Comparison of ENCODE assay signal across 10 cellular contexts in the genomic region with DNA sequence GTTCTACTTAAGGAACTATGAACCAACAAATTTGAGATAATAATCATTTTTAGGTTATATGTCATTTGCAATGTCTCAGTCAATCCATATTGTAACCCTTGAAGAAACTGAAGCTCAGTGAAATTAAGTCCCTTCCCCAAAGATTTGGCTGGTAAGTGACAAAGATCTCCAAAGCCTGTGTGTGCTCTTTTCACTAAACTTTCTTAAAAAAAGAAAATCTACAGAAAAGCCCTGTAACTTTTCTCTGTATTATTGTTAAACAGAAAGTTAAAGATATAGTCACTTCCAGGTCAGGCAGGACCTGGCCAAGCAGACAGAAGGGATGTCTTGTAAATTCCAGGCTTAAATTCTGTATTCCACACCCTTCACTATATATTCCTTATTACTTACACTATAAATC. TPM values are rescaled to one million over a fixed set of nuclear protein-coding genes. Genes with fewer than 3 reads are reported as not detected.
DNase-seq lines count a peak whose midpoint lies in the region; ATAC-seq, FAIRE-seq and TF ChIP-seq lines count a peak whose summit lies in the region.
"Had no signal": no experiment of that assay in that cellular context is flagged by ENCODE, and none has a peak within 500 bp of the region (broad histone marks: within the 10 kb centered on the region; RNA-seq: fewer than 3 reads in every experiment).

No MANE protein-coding gene starts in this region.

- H3K9me1 ChIP-seq in IMR-90 (ENCODE audit: insufficient read depth, low read length), result peaks cover 12% of the 10 kb centered on the region; the same call in 1 of the 2 replicates

- H3K4me1 Mint-ChIP-seq in naive thymus-derived CD8-positive, alpha-beta T cell, result peaks cover 38 to 81% (median 75%) of the 10 kb centered on the region in 4 donors

- dilution Hi-C loops in IMR-90 (cut with HindIII; ENCODE audit: low sequenced_read_pairs, unreplicated experiment), result no loop called here

- H3K4me2 ChIP-seq in IMR-90 (ENCODE audit: low read depth, low read length), result peak overlapping the region; percentile 99

- peak overlapping the region; percentile 88 to 99 (median 94) for H3K4me3 Mint-ChIP-seq in naive thymus-derived CD8-positive, alpha-beta T cell

- TF ChIP-seq POLR2A in IMR-90 (IDR thresholded peaks at IDR 0.05; ENCODE audit: low read depth, low read length), result no peak
- TF ChIP-seq POLR2A in GM12892 (IDR thresholded peaks at IDR 0.05; ENCODE audit: low read depth, low read length), result no peak

- H4K8ac ChIP-seq in IMR-90 (ENCODE audit: low read depth in 2 of 2, low read length in 2 of 2), result no peak overlapping the region; a peak in 1 of 4 replicates

- peak overlapping the region; percentile 28; the same call in 1 of the 2 replicates for H3K14ac ChIP-seq in IMR-90 (replicated peaks; ENCODE audit: low read depth, low read length)

- no peak for TF ChIP-seq CTCF in A673 (conservative IDR thresholded peaks at IDR 0.05; ENCODE audit: low read depth, low read length)
- no peak for TF ChIP-seq CTCF in IMR-90 (conservative IDR thresholded peaks at IDR 0.05; ENCODE audit: low read depth, low read length)
- no peak for TF ChIP-seq CTCF in choroid plexus epithelial cell (conservative IDR thresholded peaks at IDR 0.05; ENCODE audit: low read depth, low read length)

- no peak overlapping the region for H2BK20ac ChIP-seq in IMR-90 (ENCODE audit: low read depth, low read length)

- CTCF ChIA-PET in A673 (lab: Charles Lee), result no interaction called here
- CTCF ChIA-PET in IMR-90 (lab: Yijun Ruan, JAX), result no interaction called here

- H3K18ac ChIP-seq in IMR-90 (ENCODE audit: low read depth, low read length), result no peak overlapping the region

- no peak overlapping the region for H2AK9ac ChIP-seq in IMR-90 (replicated peaks; ENCODE audit: low read depth, low read length, poor library complexity)

- no peaks in the 10 kb centered on the region for H3K9me3 ChIP-seq in A673 (ENCODE audit: low read depth, low read length, poor library complexity, severe bottlenecking)
- H3K9me3 ChIP-seq in IMR-90 (ENCODE audit: control insufficient read depth, insufficient read depth, low read length), result no peaks in the 10 kb centered on the region

- no peak overlapping the region for H3K56ac ChIP-seq in IMR-90 (ENCODE audit: extremely low read depth, insufficient read depth, low read length)

- in situ Hi-C loops in IMR-90 (cut with MboI; ENCODE audit: low sequenced_read_pairs), result no loop called here

- no peak overlapping the region for H2BK120ac ChIP-seq in IMR-90 (ENCODE audit: low read depth, low read length)

- no peak for ATAC-seq in IMR-90 (ENCODE audit: low read depth)
- ATAC-seq in naive thymus-derived CD8-positive, alpha-beta T cell, result no peak
- ATAC-seq in HG02981 (IDR thresholded peaks at IDR 0.05; ENCODE audit: unreplicated experiment), result no peak

- peak overlapping the region; percentile 42; the same call in 1 of the 2 replicates for H3K23ac ChIP-seq in IMR-90 (ENCODE audit: low read depth, low read length)

- no peaks in the 10 kb centered on the region for H3K9me3 Mint-ChIP-seq in naive thymus-derived CD8-positive, alpha-beta T cell

- intact Hi-C loops in A673 (cut with micrococcal nuclease; ENCODE audit: unreplicated experiment), result loop anchor here (5.0 kb wide), 1 partner anchor 99 kb away; a partner anchor contains a TSS
- intact Hi-C loops in IMR-90 (cut with micrococcal nuclease), result loop anchor here (2.0 to 10.0 kb wide), 3 partner anchors 30 to 99 kb away; a partner anchor contains a TSS

- H4K20me1 ChIP-seq in IMR-90 (ENCODE audit: insufficient read depth, low read length), result peaks cover 19% of the 10 kb centered on the region; the same call in 1 of the 2 replicates

- peaks cover 21 to 66% of the 10 kb centered on the region in 2 experiments for H3K79me1 ChIP-seq in IMR-90 (ENCODE audit: low read depth in 1 of 2, low read length in 2 of 2)

- peak overlapping the region; percentile 90 for H3K27ac ChIP-seq in A673 (ENCODE audit: low read depth, low read length, poor library complexity, severe bottlenecking)
- H3K27ac ChIP-seq in IMR-90 (ENCODE audit: insufficient read depth, low read length), result peak overlapping the region; percentile 65; the same call in 1 of the 2 replicates

- H4K91ac ChIP-seq in IMR-90 (ENCODE audit: insufficient read depth, low read depth, low read length), result no peak overlapping the region

- no peak overlapping the region for H4K5ac ChIP-seq in IMR-90 (ENCODE audit: low read depth, low read length)

- peaks cover 42% of the 10 kb centered on the region for H3K4me1 ChIP-seq in A673 (ENCODE audit: insufficient read depth, low read length, poor library complexity, severe bottlenecking)
- peaks cover 8% of the 10 kb centered on the region for H3K4me1 ChIP-seq in IMR-90 (ENCODE audit: control insufficient read depth, insufficient read depth, low read length)

- peak overlapping the region; percentile 98 for H2BK5ac ChIP-seq in IMR-90 (ENCODE audit: low read depth, low read length, poor library complexity, severe bottlenecking)

- DNase-seq in A673 (ENCODE audit: low spot score) (no peak), IMR-90 (no peak), choroid plexus epithelial cell (ENCODE audit: low read depth) (no peak), GM12892 (ENCODE audit: insufficient read length) (no peak), DMS153 (lab: John Stamatoyannopoulos, UW) (no peak), NCI-H748 treated with DMSO at 0.1 percent for 48 hours (lab: John Stamatoyannopoulos, UW) (no peak)
- DNase-seq in naive thymus-derived CD8-positive, alpha-beta T cell, result no peak
- DNase-seq: activated CD8-positive, alpha-beta memory T cell treated with anti-CD3 and anti-CD28 coated beads, Interleukin-2, amount 50 U/mL, for 4 hours; NCI-H2171 had no signal

- H3K4ac ChIP-seq in IMR-90 (ENCODE audit: low read depth, low read length), result no peak overlapping the region; the same call in 1 of the 2 replicates

- POLR2A ChIA-PET in A673 (lab: Charles Lee; ENCODE audit: low non-redundant PET), result no interaction called here
- POLR2A ChIA-PET in IMR-90 (lab: Charles Lee; ENCODE audit: unreplicated experiment), result interaction anchor here (0.6 kb wide), 1 partner anchor 38 kb away, joined by 3 read pairs; a partner anchor contains a TSS
- POLR2A ChIA-PET in naive thymus-derived CD8-positive, alpha-beta T cell (lab: Charles Lee), result interaction anchor here (0.5 to 17.9 kb wide), 11 partner anchors 8 to 81 kb away, joined by 3 to 462 read pairs (median 11); a partner anchor contains a TSS

- no peaks in the 10 kb centered on the region for H3K27me3 Mint-ChIP-seq in naive thymus-derived CD8-positive, alpha-beta T cell

- H3K4me3 ChIP-seq in A673 (ENCODE audit: low read depth, low read length, poor library complexity, severe bottlenecking) (peak overlapping the region; percentile 69), IMR-90 (ENCODE audit: insufficient read depth, low read depth, low read length) (peak overlapping the region; percentile 68), choroid plexus epithelial cell (ENCODE audit: low read depth, low read length) (peak overlapping the region; percentile 84)

- H3K9ac ChIP-seq in IMR-90 (ENCODE audit: low read depth, low read length), result peak overlapping the region; percentile 87

- BruUV-seq in A673 (replicated peaks; lab: Mats Ljungman, UMichigan) (no TSS peak), IMR-90 (replicated peaks; lab: Mats Ljungman, UMichigan) (no TSS peak)

- H2BK15ac ChIP-seq in IMR-90 (ENCODE audit: low read depth, low read length), result no peak overlapping the region

- peak overlapping the region; percentile 87 to 99 (median 98) for H3K27ac Mint-ChIP-seq in naive thymus-derived CD8-positive, alpha-beta T cell

- no peak for TF ChIP-seq RAD21 in IMR-90 (IDR thresholded peaks at IDR 0.05; ENCODE audit: low read length)

- H2AFZ ChIP-seq in IMR-90 (replicated peaks; ENCODE audit: low read length, poor library complexity), result no peak overlapping the region

- H3K36me3 ChIP-seq in A673 (ENCODE audit: insufficient read depth, low read length, poor library complexity, severe bottlenecking), result no peaks in the 10 kb centered on the region
- peaks cover 4% of the 10 kb centered on the region for H3K36me3 ChIP-seq in IMR-90 (ENCODE audit: control insufficient read depth, insufficient read depth, low read length)

- 0 out of 2 replicates have a peak overlapping the region, but pooled peaks have one; percentile 5 for H2AK5ac ChIP-seq in IMR-90 (ENCODE audit: low read depth, low read length)

- no peaks in the 10 kb centered on the region for H3K27me3 ChIP-seq in A673 (replicated peaks; ENCODE audit: insufficient read depth, low read depth, low read length, poor library complexity)
- no peaks in the 10 kb centered on the region for H3K27me3 ChIP-seq in IMR-90 (ENCODE audit: control insufficient read depth, insufficient read depth, low read length)

- H3K36me3 Mint-ChIP-seq in naive thymus-derived CD8-positive, alpha-beta T cell, result peaks cover 0 to 18% (median 0%) of the 10 kb centered on the region in 3 donors

- FAIRE-seq in GM12892 (lab: Jason Lieb, UNC), result no peak

RNA-seq across cellular contexts. Expression of a gene that starts 1.5 kb away (rescaled TPM):
- total RNA-seq in A673 (2021), result 39.6 and 40.1 TPM in 2 replicates
- 14.7 and 18.3 TPM in 2 replicates for total RNA-seq in IMR-90 (2012; rRNA removed)
- polyA plus RNA-seq in IMR-90 (2012; rRNA removed), result 26.9 and 28.8 TPM in 2 replicates
- 19.4 and 24.0 TPM in 2 replicates for polyA plus RNA-seq in IMR-90 (2012; cell fraction: cytosol; rRNA removed)
- 7.0 and 14.4 TPM in 2 replicates for polyA plus RNA-seq in IMR-90 (2012; cell fraction: nucleus; rRNA removed; ENCODE audit: low replicate concordance)
- 10 to 100 TPM; 54.6 to 59.4 TPM for total RNA-seq in naive thymus-derived CD8-positive, alpha-beta T cell
- polyA plus RNA-seq in naive thymus-derived CD8-positive, alpha-beta T cell, result 10 to 100 TPM; 26.3 to 31.7 (median 29.3) TPM
- 15.7 TPM for polyA plus RNA-seq in GM12892 (2012; ENCODE audit: missing spikeins)

RNA-seq across cellular contexts. Expression of a gene that starts 8.0 kb away (rescaled TPM):
- total RNA-seq in A673 (2021), result 1.6 and 2.2 TPM in 2 replicates
- total RNA-seq in IMR-90 (2012; rRNA removed), result 0.56 and 0.90 TPM in 2 replicates
- polyA plus RNA-seq in IMR-90 (2012; rRNA removed), result 1.9 and 2.3 TPM in 2 replicates
- polyA plus RNA-seq in IMR-90 (2012; cell fraction: cytosol; rRNA removed), result 1.6 and 1.9 TPM in 2 replicates
- polyA plus RNA-seq in IMR-90 (2012; cell fraction: nucleus; rRNA removed; ENCODE audit: low replicate concordance), result 2.6 and 2.9 TPM in 2 replicates
- total RNA-seq in naive thymus-derived CD8-positive, alpha-beta T cell, result 1 to 10 TPM in 1 of 2 experiments, under 1 TPM in 1; 0.96 to 1.6 TPM
- polyA plus RNA-seq in naive thymus-derived CD8-positive, alpha-beta T cell, result under 1 TPM; 0.12 to 0.38 (median 0.25) TPM
- 0.49 TPM for polyA plus RNA-seq in GM12892 (2012; ENCODE audit: missing spikeins)

RNA-seq across cellular contexts. Expression of a gene that starts 8.1 kb away (rescaled TPM):
- total RNA-seq in A673 (2021) (8.5 and 11.6 TPM in 2 replicates), IMR-90 (2012; rRNA removed) (7.9 and 10.3 TPM in 2 replicates)
- 15.3 and 16.3 TPM in 2 replicates for polyA plus RNA-seq in IMR-90 (2012; rRNA removed)
- polyA plus RNA-seq in IMR-90 (2012; cell fraction: cytosol; rRNA removed), result 7.8 and 9.4 TPM in 2 replicates
- 4.0 and 8.8 TPM in 2 replicates for polyA plus RNA-seq in IMR-90 (2012; cell fraction: nucleus; rRNA removed; ENCODE audit: low replicate concordance)
- total RNA-seq in naive thymus-derived CD8-positive, alpha-beta T cell, result 10 to 100 TPM; 32.5 to 34.4 TPM
- 100 to 1,000 TPM in 1 of 3 donors, 10 to 100 TPM in 2; 98.4 to 101 (median 98.6) TPM for polyA plus RNA-seq in naive thymus-derived CD8-positive, alpha-beta T cell
- polyA plus RNA-seq in GM12892 (2012; ENCODE audit: missing spikeins), result 27.0 TPM

RNA-seq across cellular contexts. Expression of a gene that starts 29.1 kb away (rescaled TPM):
- total RNA-seq in A673 (2021) (255 and 276 TPM in 2 replicates), IMR-90 (2012; rRNA removed) (94.1 and 228 TPM in 2 replicates)
- 203 and 251 TPM in 2 replicates for polyA plus RNA-seq in IMR-90 (2012; rRNA removed)
- 38.0 and 140 TPM in 2 replicates for polyA plus RNA-seq in IMR-90 (2012; cell fraction: cytosol; rRNA removed)
- polyA plus RNA-seq in IMR-90 (2012; cell fraction: nucleus; rRNA removed; ENCODE audit: low replicate concordance), result 17.4 and 98.8 TPM in 2 replicates
- 100 to 1,000 TPM; 135 to 138 TPM for total RNA-seq in naive thymus-derived CD8-positive, alpha-beta T cell
- polyA plus RNA-seq in naive thymus-derived CD8-positive, alpha-beta T cell, result 100 to 1,000 TPM; 127 to 191 (median 148) TPM
- 159 TPM for polyA plus RNA-seq in GM12892 (2012; ENCODE audit: missing spikeins)

RNA-seq across cellular contexts. Expression of a gene that starts 37.8 kb away (rescaled TPM):
- 22.1 and 22.4 TPM in 2 replicates for total RNA-seq in A673 (2021)
- total RNA-seq in IMR-90 (2012; rRNA removed), result 15.4 and 19.7 TPM in 2 replicates
- polyA plus RNA-seq in IMR-90 (2012; rRNA removed), result 22.5 and 24.3 TPM in 2 replicates
- polyA plus RNA-seq in IMR-90 (2012; cell fraction: cytosol; rRNA removed), result 16.2 and 17.8 TPM in 2 replicates
- polyA plus RNA-seq in IMR-90 (2012; cell fraction: nucleus; rRNA removed; ENCODE audit: low replicate concordance), result 11.0 and 16.5 TPM in 2 replicates
- 10 to 100 TPM; 37.5 to 39.7 TPM for total RNA-seq in naive thymus-derived CD8-positive, alpha-beta T cell
- polyA plus RNA-seq in naive thymus-derived CD8-positive, alpha-beta T cell, result 10 to 100 TPM; 35.3 to 50.3 (median 44.0) TPM
- 35.2 TPM for polyA plus RNA-seq in GM12892 (2012; ENCODE audit: missing spikeins)
